21 cellular contexts compared by ENCODE assay signal in the genomic region with DNA sequence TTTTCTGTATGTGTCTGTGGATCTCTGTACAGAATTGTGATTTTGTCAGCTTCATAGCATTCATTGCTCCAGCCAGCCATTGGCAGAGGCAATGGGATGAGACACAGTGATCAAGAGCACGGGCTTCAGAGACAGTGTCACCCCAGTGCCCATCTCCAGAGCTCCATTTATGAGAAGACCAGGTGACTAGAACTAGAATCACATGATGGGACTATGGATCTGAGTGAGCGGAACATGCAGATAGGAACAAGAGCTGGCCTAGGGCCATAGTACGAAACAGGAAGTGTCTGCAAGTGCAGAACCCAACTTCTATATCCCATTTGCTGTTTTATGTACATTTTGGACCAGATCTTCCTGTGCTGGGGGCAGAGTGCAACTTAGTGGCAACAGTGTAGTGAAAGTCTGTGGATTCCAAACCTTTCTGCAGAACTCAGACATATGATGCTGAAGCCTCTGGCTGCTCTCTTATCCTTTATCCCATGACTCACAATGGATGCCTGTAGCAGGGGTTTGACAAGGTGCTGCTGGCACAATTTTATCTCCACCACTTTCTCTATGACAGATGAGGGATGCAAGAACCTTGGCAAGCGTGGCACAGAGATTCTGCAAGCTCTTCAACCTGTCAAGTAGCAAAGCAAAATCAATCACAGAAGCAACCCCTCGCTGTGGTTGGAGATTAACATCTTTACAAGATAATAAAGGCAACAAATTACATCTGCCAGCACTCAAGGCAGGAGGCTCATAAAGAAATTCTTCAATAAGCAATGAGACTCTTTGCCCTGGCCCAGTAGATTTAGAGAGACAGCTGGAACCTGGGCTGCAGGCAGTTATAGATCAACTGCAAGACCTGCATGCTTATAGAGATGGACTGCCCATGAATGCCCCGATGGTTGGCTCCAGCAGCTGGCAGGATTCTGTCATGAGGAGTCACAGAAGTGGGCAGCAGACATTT.
DNase-seq lines count a peak whose midpoint lies in the region; ATAC-seq and TF ChIP-seq lines count a peak whose summit lies in the region.
"Had no signal": no experiment of that assay in that cellular context is flagged by ENCODE, and none has a peak within 500 bp of the region (broad histone marks: within the 10 kb centered on the region; RNA-seq: fewer than 3 reads in every experiment).

No MANE protein-coding gene starts in this region.

- H3K27ac ChIP-seq in testis = no peak overlapping the region
- H3K27ac ChIP-seq: esophagus muscularis mucosa, transverse colon had no signal

- intact Hi-C loops in testis (cut with DNase I; ENCODE audit: low total_unique reads) = no loop called here

- H3K4me3 ChIP-seq in astrocyte of the spinal cord (ENCODE audit: low read depth, low read length) (no peak overlapping the region), testis (no peak overlapping the region)
- H3K4me3 ChIP-seq: esophagus muscularis mucosa, transverse colon had no signal

- in situ Hi-C loops in astrocyte of the spinal cord (cut with HindIII; ENCODE audit: low sequenced_read_pairs) = no loop called here

- H3K4me3 Mint-ChIP-seq in stimulated activated naive CD8-positive, alpha-beta T cell treated with anti-CD3 and anti-CD28 coated beads, Interleukin-15, amount 100 ng/mL, for 72 hours = no peak overlapping the region
- H3K4me3 Mint-ChIP-seq: activated CD4-positive, alpha-beta memory T cell treated with anti-CD3 and anti-CD28 coated beads for 36 hours; activated naive CD8-positive, alpha-beta T cell; activated T-cell treated with anti-CD3 and anti-CD28 coated beads, Interleukin-2, amount 50 U/mL, for 24 hours; H9; natural killer cell treated with Interleukin-12 subunit alpha and Interleukin-12 subunit beta and Interleukin-15 and Interleukin-18, amount 100 ng/mL, for 72 hours had no signal

- H3K4me1 ChIP-seq in testis = no peaks in the 10 kb centered on the region
- H3K4me1 ChIP-seq: esophagus muscularis mucosa, transverse colon had no signal

- no peaks in the 10 kb centered on the region for H3K4me1 Mint-ChIP-seq in stimulated activated naive CD8-positive, alpha-beta T cell treated with anti-CD3 and anti-CD28 coated beads, Interleukin-15, amount 100 ng/mL, for 72 hours

- DNase-seq in ELR (ENCODE audit: low read depth) = peak; percentile 2
- peak; percentile 92 for DNase-seq in M059J (ENCODE audit: low read depth)
- peak; percentile 9 for DNase-seq in astrocyte of the spinal cord (ENCODE audit: low read depth, low spot score)
- DNase-seq in omental fat pad (ENCODE audit: low spot score) = no peak
- no peak for DNase-seq in testis
- no peak for DNase-seq in stimulated activated naive CD8-positive, alpha-beta T cell treated with anti-CD3 and anti-CD28 coated beads, Interleukin-15, amount 100 ng/mL, for 72 hours
- DNase-seq: activated CD4-positive, alpha-beta memory T cell treated with anti-CD3 and anti-CD28 coated beads for 36 hours; activated T-cell treated with anti-CD3 and anti-CD28 coated beads, Interleukin-2, amount 50 U/mL, for 24 hours; C1 segment of cervical spinal cord; H9; mesendoderm; MV-4-11; NCI-H2029; NCI-H526; stimulated activated naive CD4-positive, alpha-beta T cell; SW 1271; transverse colon had no signal

- no peak overlapping the region for H3K27ac Mint-ChIP-seq in stimulated activated naive CD8-positive, alpha-beta T cell treated with anti-CD3 and anti-CD28 coated beads, Interleukin-15, amount 100 ng/mL, for 72 hours
- H3K27ac Mint-ChIP-seq: activated CD4-positive, alpha-beta memory T cell treated with anti-CD3 and anti-CD28 coated beads for 36 hours; activated naive CD8-positive, alpha-beta T cell; activated T-cell treated with anti-CD3 and anti-CD28 coated beads, Interleukin-2, amount 50 U/mL, for 24 hours; H9; natural killer cell treated with Interleukin-12 subunit alpha and Interleukin-12 subunit beta and Interleukin-15 and Interleukin-18, amount 100 ng/mL, for 72 hours had no signal

- no peaks in the 10 kb centered on the region for H3K9me3 ChIP-seq in testis
- H3K9me3 ChIP-seq: transverse colon had no signal

- no peak for TF ChIP-seq CTCF in astrocyte of the spinal cord (IDR thresholded peaks at IDR 0.05; ENCODE audit: low read depth, low read length)
- no peak for TF ChIP-seq CTCF in omental fat pad (IDR thresholded peaks at IDR 0.05)
- TF ChIP-seq CTCF in testis (IDR thresholded peaks at IDR 0.05) = no peak

- TF ChIP-seq POLR2A in testis (IDR thresholded peaks at IDR 0.05) = no peak

- ATAC-seq in omental fat pad (ENCODE audit: low FRiP score) = peak; percentile 51
- no peak for ATAC-seq in stimulated activated naive CD8-positive, alpha-beta T cell treated with anti-CD3 and anti-CD28 coated beads, Interleukin-15, amount 100 ng/mL, for 72 hours
- no peak for ATAC-seq in GM18520 (IDR thresholded peaks at IDR 0.05; ENCODE audit: unreplicated experiment)
- ATAC-seq: natural killer cell treated with Interleukin-12 subunit alpha and Interleukin-12 subunit beta and Interleukin-15 and Interleukin-18, amount 100 ng/mL, for 72 hours had no signal

- no peaks in the 10 kb centered on the region for H3K36me3 ChIP-seq in testis (ENCODE audit: low read depth, missing control alignments)
- H3K36me3 ChIP-seq: esophagus muscularis mucosa, transverse colon had no signal

- 65% methylated on average over 6 of the region's 6 CpGs for WGBS in testis, 2 donors

- H3K9me3 Mint-ChIP-seq in stimulated activated naive CD8-positive, alpha-beta T cell treated with anti-CD3 and anti-CD28 coated beads, Interleukin-15, amount 100 ng/mL, for 72 hours = peaks cover 5 to 8% of the 10 kb centered on the region in 2 donors

- no peaks in the 10 kb centered on the region for H3K27me3 ChIP-seq in testis
- H3K27me3 ChIP-seq: esophagus muscularis mucosa, transverse colon had no signal

- H3K27me3 Mint-ChIP-seq in stimulated activated naive CD8-positive, alpha-beta T cell treated with anti-CD3 and anti-CD28 coated beads, Interleukin-15, amount 100 ng/mL, for 72 hours = no peaks in the 10 kb centered on the region
- H3K27me3 Mint-ChIP-seq: activated naive CD8-positive, alpha-beta T cell; activated T-cell treated with anti-CD3 and anti-CD28 coated beads, Interleukin-2, amount 50 U/mL, for 24 hours; natural killer cell treated with Interleukin-12 subunit alpha and Interleukin-12 subunit beta and Interleukin-15 and Interleukin-18, amount 100 ng/mL, for 72 hours had no signal

Comparison
In these comparisons a context has a peak if more than half of its experiments do, and no peak if none do; other contexts are left out.
1. DNase-seq: peak in ELR (single experiment), M059J (single experiment) and astrocyte of the spinal cord (single experiment); none in omental fat pad (single experiment), testis (single experiment) and stimulated activated naive CD8-positive, alpha-beta T cell treated with anti-CD3 and anti-CD28 coated beads, Interleukin-15, amount 100 ng/mL, for 72 hours (0 of 2).